ENCODE assay signal across 8 cellular contexts in genomic region chr20:49936153-49937022, GRCh38. TPM values are rescaled to one million over a fixed set of nuclear protein-coding genes. Genes with fewer than 3 reads are reported as not detected.
A peak's percentile ranks its signal among the peaks of the same experiment; 100 is the strongest.
DNase-seq lines count a peak whose midpoint lies in the region; ATAC-seq, FAIRE-seq and TF ChIP-seq lines count a peak whose summit lies in the region.

Gene RNF114 (plus strand): TSS chr20:49936397. CDS start chr20:49936413, 16 bp downstream.

- CTCF ChIA-PET in HEK293 (lab: Yijun Ruan, JAX): interaction anchor here (1.1 to 3.5 kb wide), 5 partner anchors 9 to 395 kb away, joined by 3 to 15 read pairs (median 3); no protein-coding TSS in a partner anchor

- peak; percentile 70 for DNase-seq in GF-D8 (lab: John Stamatoyannopoulos, UW)
- DNase-seq in NCI-H1105 (lab: John Stamatoyannopoulos, UW): peak; percentile 94
- DNase-seq in SW480 (ENCODE audit: low spot score): peak; percentile 92
- peak; percentile 83 for DNase-seq in activated naive CD8-positive, alpha-beta T cell treated with anti-CD3 and anti-CD28 coated beads, Interleukin-2, amount 50 U/mL, for 16 hours (ENCODE audit: low read depth, low spot score)
- DNase-seq in Right ventricle myocardium inferior (ENCODE audit: missing footprints): peak; percentile 95
- peak; percentile 87 to 96 (median 94) for DNase-seq in pancreas

- H3K27me3 ChIP-seq in pancreas (no peaks in the 10 kb centered on the region), thymus (ENCODE audit: control insufficient read depth, insufficient read depth) (no peaks in the 10 kb centered on the region)

- H3K4me3 ChIP-seq in HEK293 (ENCODE audit: low read depth, low read length) (peak within 1 kb of the TSS; percentile 96), pancreas (peak within 1 kb of the TSS; percentile 86 to 99 (median 98)), thymus (ENCODE audit: low read length) (peak within 1 kb of the TSS; percentile 98)

- TF ChIP-seq CTCF in HEK293 (tag by site-specific recombination; IDR thresholded peaks at IDR 0.05) (peak; percentile 30; the same call in 1 of the 2 replicates), pancreas (IDR thresholded peaks at IDR 0.05) (no peak)

- WGBS in pancreas, 2 donors: 0 to 1% methylated on average over 77 to 79 of the region's 79 CpGs
- under 1% methylated on average over 79 of the region's 79 CpGs for WGBS in thymus

- no peak for FAIRE-seq in pancreas (lab: Jason Lieb, UNC)

- H3K4me1 ChIP-seq in HEK293 (ENCODE audit: control insufficient read depth, insufficient read depth, low read length) (peaks cover 6% of the 10 kb centered on the region), pancreas (peaks cover 10 to 21% (median 13%) of the 10 kb centered on the region in 3 donors), thymus (ENCODE audit: control insufficient read depth, insufficient read depth, low read length) (peaks cover 16% of the 10 kb centered on the region)

- peak within 1 kb of the TSS; percentile 74 for H3K27ac ChIP-seq in HEK293 (ENCODE audit: extremely low read depth, low read depth, low read length)
- peak within 1 kb of the TSS; percentile 82 to 90 (median 87) for H3K27ac ChIP-seq in pancreas
- peak within 1 kb of the TSS; percentile 86 for H3K27ac ChIP-seq in thymus (ENCODE audit: low read depth)

- ATAC-seq in Right ventricle myocardium inferior (peak; percentile 95), pancreas (peak; percentile 92 to 97 (median 94))

- POLR2A ChIA-PET in HEK293 (lab: Yijun Ruan, JAX): interaction anchor here (0.6 to 2.5 kb wide), 8 partner anchors 9 to 135 kb away, joined by 3 to 11 read pairs (median 4); partner anchors contain the start of genes SLC9A8, SNAI1 and SPATA2

- H3K36me3 ChIP-seq in HEK293 (ENCODE audit: control insufficient read depth in 2 of 2, insufficient read depth in 1 of 2, low read length in 2 of 2) (peaks cover 0 to 23% of the 10 kb centered on the region in 2 experiments; a peak in 2 of 3 replicates), pancreas (peaks cover 0 to 2% (median under 1%) of the 10 kb centered on the region in 3 donors), thymus (ENCODE audit: control insufficient read depth, insufficient read depth) (peaks cover 10% of the 10 kb centered on the region)

- H3K9me3 ChIP-seq in HEK293 (ENCODE audit: control insufficient read depth, insufficient read depth, low read depth, low read length): no peaks in the 10 kb centered on the region
- no peaks in the 10 kb centered on the region for H3K9me3 ChIP-seq in pancreas
- no peaks in the 10 kb centered on the region for H3K9me3 ChIP-seq in thymus (ENCODE audit: control insufficient read depth)

- intact Hi-C loops in Right ventricle myocardium inferior (cut with DNase I): no loop called here
- intact Hi-C loops in pancreas (cut with DNase I): no loop called here

TF ChIP-seq in HEK293, 187 proteins besides CTCF, POLR2A, EP300 and RAD21 (continues in another document):
- TF ChIP-seq IKZF3 (tag by site-specific recombination; IDR thresholded peaks at IDR 0.05) (peak; percentile 66; the same call in 1 of the 2 replicates), ZNF426 (tag by site-specific recombination; IDR thresholded peaks at IDR 0.05) (no peak), KLF16 (tag by site-specific recombination; IDR thresholded peaks at IDR 0.05) (peak; percentile 39), KLF1 (tag by site-specific recombination; IDR thresholded peaks at IDR 0.05) (no peak), ZBTB17 (tag by site-specific recombination; IDR thresholded peaks at IDR 0.05) (no peak), ZNF791 (tag by site-specific recombination; IDR thresholded peaks at IDR 0.05) (no peak), ZNF335 (tag by site-specific recombination; conservative IDR thresholded peaks at IDR 0.05) (peak; percentile 80), HOXA7 (CRISPR knock-in tag; IDR thresholded peaks at IDR 0.05; ENCODE audit: borderline replicate concordance) (no peak), ZNF544 (tag by site-specific recombination; IDR thresholded peaks at IDR 0.05) (no peak), ZNF704 (tag by site-specific recombination; IDR thresholded peaks at IDR 0.05) (no peak), OSR2 (tag by site-specific recombination; IDR thresholded peaks at IDR 0.05) (no peak), SP3 (tag by site-specific recombination; IDR thresholded peaks at IDR 0.05) (peak; percentile 78), ZNF843 (tag by site-specific recombination; IDR thresholded peaks at IDR 0.05) (no peak), ZNF610 (tag by site-specific recombination; IDR thresholded peaks at IDR 0.05; ENCODE audit: borderline replicate concordance) (peak; percentile 87), ZNF664 (tag by site-specific recombination; IDR thresholded peaks at IDR 0.05) (no peak), KLF8 (tag by site-specific recombination; IDR thresholded peaks at IDR 0.05) (peak; percentile 57; the same call in 1 of the 2 replicates), ZSCAN5A (tag by site-specific recombination; IDR thresholded peaks at IDR 0.05) (no peak), ZEB2 (tag by site-specific recombination; IDR thresholded peaks at IDR 0.05) (peak; percentile 33; the same call in 1 of the 2 replicates), ZNF324 (tag by site-specific recombination; IDR thresholded peaks at IDR 0.05) (0 out of 2 replicates have a peak, but pooled peaks have one; percentile 31), ZBTB1 (tag by site-specific recombination; IDR thresholded peaks at IDR 0.05) (no peak), ZSCAN23 (tag by site-specific recombination; IDR thresholded peaks at IDR 0.05) (no peak), ZNF639 (tag by site-specific recombination; IDR thresholded peaks at IDR 0.05) (no peak)
- TF ChIP-seq, protein P1, sequence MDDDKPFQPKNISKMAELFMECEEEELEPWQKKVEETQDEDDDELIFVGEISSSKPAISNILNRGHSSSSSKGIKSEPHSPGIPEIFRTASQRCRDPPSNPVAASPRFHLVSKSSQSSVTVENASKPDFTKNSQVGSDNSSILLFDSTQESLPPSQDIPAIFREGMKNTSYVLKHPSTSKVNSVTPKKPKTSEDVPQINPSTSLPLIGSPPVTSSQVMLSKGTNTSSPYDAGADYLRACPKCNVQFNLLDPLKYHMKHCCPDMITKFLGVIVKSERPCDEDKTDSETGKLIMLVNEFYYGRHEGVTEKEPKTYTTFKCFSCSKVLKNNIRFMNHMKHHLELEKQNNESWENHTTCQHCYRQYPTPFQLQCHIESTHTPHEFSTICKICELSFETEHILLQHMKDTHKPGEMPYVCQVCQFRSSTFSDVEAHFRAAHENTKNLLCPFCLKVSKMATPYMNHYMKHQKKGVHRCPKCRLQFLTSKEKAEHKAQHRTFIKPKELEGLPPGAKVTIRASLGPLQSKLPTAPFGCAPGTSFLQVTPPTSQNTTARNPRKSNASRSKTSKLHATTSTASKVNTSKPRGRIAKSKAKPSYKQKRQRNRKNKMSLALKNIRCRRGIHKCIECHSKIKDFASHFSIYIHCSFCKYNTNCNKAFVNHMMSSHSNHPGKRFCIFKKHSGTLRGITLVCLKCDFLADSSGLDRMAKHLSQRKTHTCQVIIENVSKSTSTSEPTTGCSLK (tag by site-specific recombination; IDR thresholded peaks at IDR 0.05): no peak
- TF ChIP-seq, protein P2, sequence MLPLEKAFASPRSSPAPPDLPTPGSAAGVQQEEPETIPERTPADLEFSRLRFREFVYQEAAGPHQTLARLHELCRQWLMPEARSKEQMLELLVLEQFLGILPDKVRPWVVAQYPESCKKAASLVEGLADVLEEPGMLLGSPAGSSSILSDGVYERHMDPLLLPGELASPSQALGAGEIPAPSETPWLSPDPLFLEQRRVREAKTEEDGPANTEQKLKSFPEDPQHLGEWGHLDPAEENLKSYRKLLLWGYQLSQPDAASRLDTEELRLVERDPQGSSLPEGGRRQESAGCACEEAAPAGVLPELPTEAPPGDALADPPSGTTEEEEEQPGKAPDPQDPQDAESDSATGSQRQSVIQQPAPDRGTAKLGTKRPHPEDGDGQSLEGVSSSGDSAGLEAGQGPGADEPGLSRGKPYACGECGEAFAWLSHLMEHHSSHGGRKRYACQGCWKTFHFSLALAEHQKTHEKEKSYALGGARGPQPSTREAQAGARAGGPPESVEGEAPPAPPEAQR (tag by site-specific recombination; IDR thresholded peaks at IDR 0.05): no peak

RNA-seq across cellular contexts. Expression of gene RNF114, which starts in this region (rescaled TPM):
- total RNA-seq in Right ventricle myocardium inferior (47.6 TPM), pancreas (10 to 100 TPM; 37.1 to 61.9 (median 47.0) TPM)
- polyA plus RNA-seq in pancreas (10 to 100 TPM; 33.3 to 41.2 TPM), thymus (60.8 TPM)

Comparison
In these comparisons a context has a peak if more than half of its experiments do, and no peak if none do; other contexts are left out.
1. Peak in every context shown above with its lines: DNase-seq, ATAC-seq, H3K4me3 ChIP-seq and H3K27ac ChIP-seq.